23 cellular contexts compared by ENCODE assay signal in the genomic region with DNA sequence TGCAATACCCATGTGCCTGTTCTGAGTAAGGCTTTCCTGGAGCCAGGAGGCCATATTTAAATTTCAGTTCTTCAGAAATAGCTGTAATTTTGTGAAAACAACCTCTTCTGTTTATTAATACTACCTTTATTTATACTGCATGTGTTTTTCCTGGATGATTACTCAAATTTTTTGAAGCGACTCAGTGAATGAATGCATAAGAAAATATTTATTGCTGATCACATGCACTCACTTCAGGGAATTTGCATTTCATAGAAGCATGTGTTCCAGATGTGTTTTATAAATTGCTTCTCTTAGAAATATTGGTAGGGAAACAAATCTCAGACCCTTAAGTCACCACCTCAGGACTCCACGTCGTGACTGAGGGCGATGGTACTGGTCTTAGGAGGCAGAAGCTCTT. TPM values are rescaled to one million over a fixed set of nuclear protein-coding genes. Genes with fewer than 3 reads are reported as not detected.
DNase-seq lines count a peak whose midpoint lies in the region.
"Had no signal": no experiment of that assay in that cellular context is flagged by ENCODE, and none has a peak within 500 bp of the region (broad histone marks: within the 10 kb centered on the region; RNA-seq: fewer than 3 reads in every experiment).

No MANE protein-coding gene starts in this region.

- H3K23ac ChIP-seq in mesenchymal stem cell (ENCODE audit: low read length in 2 of 2), result no peak overlapping the region

- no peaks in the 10 kb centered on the region for H3K4me1 ChIP-seq in mesenchymal stem cell (ENCODE audit: control insufficient read depth, insufficient read depth, low read depth, low read length)
- H3K4me1 ChIP-seq: BLaER1 treated with 17β-estradiol and CSF1 and Interleukin-3, amounts not matched to agents 10 nM and 100 nM; HAP-1; SJCRH30 had no signal

- no peaks in the 10 kb centered on the region for H3K27me3 ChIP-seq in mesenchymal stem cell (ENCODE audit: control insufficient read depth in 1 of 2, insufficient read depth in 1 of 2, low read length in 2 of 2)
- H3K27me3 ChIP-seq: BLaER1 treated with 17β-estradiol and CSF1 and Interleukin-3, amounts not matched to agents 10 nM and 100 nM had no signal

- peak; percentile 18 for DNase-seq in EL
- no peak for DNase-seq in SK-N-MC (ENCODE audit: low read depth, low spot score)
- DNase-seq in mesenchymal stem cell, result no peak
- DNase-seq in activated CD4-positive, alpha-beta T cell treated with anti-CD3 and anti-CD28 coated beads, Interleukin-2, amount 50 U/mL, for 4 hours, result no peak
- no peak for DNase-seq in NCI-H2171 (lab: John Stamatoyannopoulos, UW)
- no peak for DNase-seq in NCI-H345 treated with DMSO at 0.1 percent for 48 hours (lab: John Stamatoyannopoulos, UW; ENCODE audit: unreplicated experiment)
- DNase-seq in AG08396 (ENCODE audit: low spot score), result no peak
- DNase-seq: CD4-positive, alpha-beta T cell; GDM1; GOT3; Karpas-422; NCI-H1092; NCI-H1417 treated with DMSO at 0.1 percent for 48 hours; NCI-H1694 treated with DMSO at 0.1 percent for 48 hours; NCI-H2081; NCI-H345; NCI-H524; NCI-H774; SJCRH30; T-cell had no signal

- no peak overlapping the region for H3K18ac ChIP-seq in mesenchymal stem cell (ENCODE audit: low read depth in 1 of 2, low read length in 2 of 2)

- H3K27ac ChIP-seq in SK-N-MC (peak overlapping the region; percentile 76), mesenchymal stem cell (ENCODE audit: low read length, poor library complexity, severe bottlenecking) (no peak overlapping the region)
- H3K27ac ChIP-seq: BLaER1 treated with 17β-estradiol and CSF1 and Interleukin-3, amounts not matched to agents 10 nM and 100 nM; SJCRH30 had no signal

- H3K79me1 ChIP-seq in mesenchymal stem cell (replicated peaks; ENCODE audit: low read length, poor library complexity, severe bottlenecking), result no peaks in the 10 kb centered on the region

- no peak overlapping the region for H2AK5ac ChIP-seq in mesenchymal stem cell (ENCODE audit: low read length, severe bottlenecking)

- H3K9ac ChIP-seq in SK-N-MC (ENCODE audit: insufficient read length) (peak overlapping the region; percentile 26), mesenchymal stem cell (ENCODE audit: low read length) (peak overlapping the region; percentile 18)
- H3K9ac ChIP-seq: BLaER1 treated with 17β-estradiol and CSF1 and Interleukin-3, amounts not matched to agents 10 nM and 100 nM had no signal

- H2AFZ ChIP-seq in mesenchymal stem cell (ENCODE audit: low read depth, low read length), result no peak overlapping the region

- H3K4me2 ChIP-seq in mesenchymal stem cell (ENCODE audit: low read length, poor library complexity, severe bottlenecking), result no peak overlapping the region
- H3K4me2 ChIP-seq: BLaER1 treated with 17β-estradiol and CSF1 and Interleukin-3, amounts not matched to agents 10 nM and 100 nM had no signal

- no peak overlapping the region for H4K91ac ChIP-seq in mesenchymal stem cell (ENCODE audit: low read length)

- H2BK12ac ChIP-seq in mesenchymal stem cell (ENCODE audit: low read length in 2 of 2), result no peak overlapping the region

- H2BK15ac ChIP-seq in mesenchymal stem cell (ENCODE audit: low read depth, poor library complexity, severe bottlenecking), result no peak overlapping the region

- H3K36me3 ChIP-seq in SK-N-MC (ENCODE audit: insufficient read depth, low read length) (no peaks in the 10 kb centered on the region), mesenchymal stem cell (ENCODE audit: control insufficient read depth in 1 of 2, insufficient read depth in 2 of 2, low read depth in 1 of 2, low read length in 2 of 2) (no peaks in the 10 kb centered on the region)
- H3K36me3 ChIP-seq: BLaER1 treated with 17β-estradiol and CSF1 and Interleukin-3, amounts not matched to agents 10 nM and 100 nM; HAP-1; SJCRH30 had no signal

- H3K4me3 ChIP-seq in SK-N-MC, result no peak overlapping the region; the same call in 1 of the 2 replicates
- H3K4me3 ChIP-seq in mesenchymal stem cell (ENCODE audit: insufficient read depth in 1 of 2, low read depth in 1 of 2, low read length in 2 of 2), result no peak overlapping the region
- H3K4me3 ChIP-seq: BLaER1 treated with 17β-estradiol and CSF1 and Interleukin-3, amounts not matched to agents 10 nM and 100 nM; GM12878; HAP-1; SJCRH30 had no signal

- no peak overlapping the region for H3K4ac ChIP-seq in mesenchymal stem cell (ENCODE audit: low read depth in 1 of 2, low read length in 2 of 2)

- H3K14ac ChIP-seq in mesenchymal stem cell (ENCODE audit: low read length in 2 of 2), result no peak overlapping the region

- peaks cover 3% of the 10 kb centered on the region; the same call in 1 of the 2 replicates for H3K9me3 ChIP-seq in SK-N-MC (ENCODE audit: low read depth, low read length)
- H3K9me3 ChIP-seq in mesenchymal stem cell (ENCODE audit: control insufficient read depth, low read length), result no peaks in the 10 kb centered on the region
- H3K9me3 ChIP-seq: HAP-1, SJCRH30 had no signal

- H2BK5ac ChIP-seq in mesenchymal stem cell (ENCODE audit: low read depth, low read length, poor library complexity, severe bottlenecking), result no peak overlapping the region

- no peak overlapping the region for H2BK120ac ChIP-seq in mesenchymal stem cell (ENCODE audit: low read depth, low read length)

- 100% methylated on average over 1 of the region's 4 CpGs for WGBS in mesenchymal stem cell

- H4K8ac ChIP-seq in mesenchymal stem cell (ENCODE audit: low read length), result no peak overlapping the region

RNA-seq across cellular contexts. Expression of gene DCN, which starts 21.8 kb away (rescaled TPM):
- polyA plus RNA-seq in mesenchymal stem cell (2013, experiment 1 of 2), result 62.6 TPM
- 61.6 TPM for polyA plus RNA-seq in mesenchymal stem cell (2013, experiment 2 of 2)
